Comparison of ENCODE assay signal across 8 cellular contexts in the genomic region with DNA sequence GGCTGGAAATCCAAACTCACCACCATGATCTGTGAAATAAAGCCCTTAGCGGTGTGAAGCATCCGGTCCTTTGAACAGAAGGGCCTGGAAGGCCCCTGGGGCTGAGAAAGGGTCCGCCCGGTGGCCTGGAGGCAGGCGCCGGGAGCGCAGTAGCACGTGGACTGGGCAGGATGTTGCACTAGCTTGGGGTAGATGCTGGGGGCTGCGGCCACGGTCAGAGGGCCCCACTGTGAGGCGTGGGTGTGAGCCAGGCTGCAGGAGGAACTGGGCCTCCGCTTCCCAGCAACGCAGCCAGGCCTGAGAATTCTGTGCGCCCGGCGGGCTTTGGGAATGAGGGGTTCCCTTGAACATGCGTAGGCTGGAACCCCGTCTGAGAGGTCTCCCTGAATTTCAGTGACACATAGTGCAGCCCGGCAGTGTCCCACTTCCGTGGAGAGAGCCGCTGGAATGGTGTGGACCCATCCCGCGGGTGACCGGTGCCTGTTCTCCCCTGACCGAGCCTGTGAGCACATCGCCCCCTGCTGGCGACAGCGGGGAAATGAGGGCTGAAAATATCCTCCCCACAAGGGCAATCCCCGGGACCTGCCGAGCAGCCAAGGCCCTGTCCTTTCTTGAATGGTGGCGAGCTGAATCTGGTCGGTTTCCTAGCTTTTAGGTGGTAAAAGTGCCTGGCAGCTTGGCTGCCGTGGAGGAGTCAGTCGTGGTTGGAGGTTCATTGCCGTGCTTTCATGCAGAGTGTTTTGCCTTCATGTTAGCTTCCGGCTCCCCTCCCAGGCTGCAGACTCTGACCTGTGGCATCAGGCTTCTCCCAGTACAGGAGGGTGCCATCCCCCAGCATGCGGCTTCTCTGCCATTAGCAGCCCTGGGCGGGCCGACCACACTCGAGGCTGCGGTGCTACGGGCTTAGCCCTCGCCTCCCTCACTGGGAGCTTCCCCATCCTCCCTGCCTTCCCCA. TPM values are rescaled to one million over a fixed set of nuclear protein-coding genes. Genes with fewer than 3 reads are reported as not detected.
A peak's percentile ranks its signal among the peaks of the same experiment; 100 is the strongest.
DNase-seq lines count a peak whose midpoint lies in the region; ATAC-seq and TF ChIP-seq lines count a peak whose summit lies in the region.

No MANE protein-coding gene starts in this region.

- intact Hi-C loops in left ventricle myocardium inferior (cut with micrococcal nuclease) = no loop called here

- POLR2A ChIA-PET in AG04450 (lab: Yijun Ruan, JAX) = no interaction called here

- H3K9me2 ChIP-seq in SU-DHL-6 (replicated peaks; ENCODE audit: insufficient read depth, low read length) = no peaks in the 10 kb centered on the region

- ATAC-seq in GM18502 (IDR thresholded peaks at IDR 0.05; ENCODE audit: poor library complexity, unreplicated experiment) = peak; percentile 71
- ATAC-seq in HG03280 (IDR thresholded peaks at IDR 0.05; ENCODE audit: unreplicated experiment) = peak; percentile 70
- no peak for ATAC-seq in GM21737 (IDR thresholded peaks at IDR 0.05; ENCODE audit: unreplicated experiment)

- H4K20me1 ChIP-seq in SU-DHL-6 (ENCODE audit: low read depth, low read length) = no peaks in the 10 kb centered on the region

- H3K4me3 ChIP-seq in AG04450 (ENCODE audit: low read depth, low read length) = no peak overlapping the region
- H3K4me3 ChIP-seq in SU-DHL-6 (ENCODE audit: insufficient read depth, low read length, poor library complexity, severe bottlenecking) = no peak overlapping the region
- H3K4me3 ChIP-seq in left ventricle myocardium inferior = no peak overlapping the region

- H3K27ac ChIP-seq in AG04450 (ENCODE audit: low read depth, low read length) (no peak overlapping the region), SU-DHL-6 (ENCODE audit: low read depth, low read length) (no peak overlapping the region), left ventricle myocardium inferior (replicated peaks) (no peak overlapping the region)

- no peak overlapping the region for H3K4me2 ChIP-seq in SU-DHL-6 (ENCODE audit: low read depth, low read length, poor library complexity, severe bottlenecking)

- CTCF ChIA-PET in AG04450 (lab: Charles Lee) = interaction anchor here (0.6 to 6.6 kb wide), 30 partner anchors 9 to 1235 kb away, joined by 3 to 58 read pairs (median 4); a partner anchor contains a TSS

- peak; percentile 11 for DNase-seq in AG04450 (ENCODE audit: low read depth, low spot score)
- peak; percentile 36 for DNase-seq in amniotic epithelial cell (ENCODE audit: low read depth)
- peak; percentile 56 for DNase-seq in left ventricle myocardium inferior
- DNase-seq in putamen (ENCODE audit: low spot score) = peak; percentile 66

- H3F3A ChIP-seq in SU-DHL-6 (ENCODE audit: insufficient read depth) = no peaks in the 10 kb centered on the region

- H3K4me1 ChIP-seq in left ventricle myocardium inferior = peaks cover 21% of the 10 kb centered on the region

- H3K27me3 ChIP-seq in AG04450 (ENCODE audit: control insufficient read depth, insufficient read depth, low read length) (no peaks in the 10 kb centered on the region), SU-DHL-6 (ENCODE audit: low read length) (no peaks in the 10 kb centered on the region), left ventricle myocardium inferior (ENCODE audit: low read depth) (no peaks in the 10 kb centered on the region)

- no peak overlapping the region for H3K9ac ChIP-seq in SU-DHL-6 (ENCODE audit: low read length)

- H2AFZ ChIP-seq in SU-DHL-6 (ENCODE audit: low read depth, low read length, severe bottlenecking) = no peak overlapping the region

- H3K9me3 ChIP-seq in AG04450 (ENCODE audit: control insufficient read depth, insufficient read depth, low read length) (no peaks in the 10 kb centered on the region), SU-DHL-6 (ENCODE audit: insufficient read depth, low read length) (no peaks in the 10 kb centered on the region), left ventricle myocardium inferior (replicated peaks) (no peaks in the 10 kb centered on the region)

- H3K36me3 ChIP-seq in SU-DHL-6 (ENCODE audit: low read length) (no peaks in the 10 kb centered on the region), left ventricle myocardium inferior (peaks cover 8% of the 10 kb centered on the region)

- TF ChIP-seq CTCF in AG04450 (IDR thresholded peaks at IDR 0.05; ENCODE audit: low read depth, low read length) = peak; percentile 87
- peak; percentile 95 for TF ChIP-seq CTCF in SU-DHL-6 (IDR thresholded peaks at IDR 0.05; ENCODE audit: insufficient read depth, low read length, poor library complexity, severe bottlenecking)
- TF ChIP-seq CTCF in left ventricle myocardium inferior (IDR thresholded peaks at IDR 0.05; ENCODE audit: borderline replicate concordance) = peak; percentile 89

- no peaks in the 10 kb centered on the region for H3K79me2 ChIP-seq in SU-DHL-6 (ENCODE audit: insufficient read depth, low read length)

RNA-seq across cellular contexts. Expression of a gene that starts 43.8 kb away (rescaled TPM):
- 24.2 and 26.7 TPM in 2 replicates for polyA plus RNA-seq in AG04450 (2011; rRNA removed)
- 30.8 and 38.5 TPM in 2 replicates for polyA minus RNA-seq in AG04450 (2011; rRNA and poly(A)+ RNA removed)
- total RNA-seq in left ventricle myocardium inferior = 90.8 TPM

RNA-seq across cellular contexts. Expression of a gene that starts 45.5 kb away (rescaled TPM):
- polyA plus RNA-seq in AG04450 (2011; rRNA removed) = 18.5 and 23.0 TPM in 2 replicates
- 41.9 and 61.7 TPM in 2 replicates for polyA minus RNA-seq in AG04450 (2011; rRNA and poly(A)+ RNA removed)
- total RNA-seq in left ventricle myocardium inferior = 17.8 TPM

Comparison
In these comparisons a context has a peak if more than half of its experiments do, and no peak if none do; other contexts are left out.
1. DNase-seq: peak in every context shown above with its lines; median percentile 66 in putamen; 56 in left ventricle myocardium inferior; 36 in amniotic epithelial cell; 11 in AG04450.